In the genomic region with DNA sequence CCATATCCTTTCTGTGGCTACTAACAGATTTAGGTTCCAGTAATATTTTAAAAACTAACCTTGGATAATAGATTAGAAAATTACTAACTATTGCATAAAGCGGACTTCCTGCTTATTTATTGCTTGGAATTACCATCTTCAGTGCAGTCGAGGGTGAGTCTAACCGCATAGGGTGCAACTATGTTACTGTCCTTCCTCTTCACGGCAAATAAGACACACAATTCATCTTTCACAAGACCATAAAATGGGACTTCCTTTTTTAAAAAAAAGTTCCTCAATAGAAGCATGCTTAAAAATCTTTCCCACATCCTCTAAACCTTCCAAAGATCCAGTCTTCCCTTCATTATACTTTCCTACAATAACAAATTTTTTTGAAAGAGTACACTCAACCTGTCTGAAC, we compare ENCODE assay signal across 11 cellular contexts. TPM values are rescaled to one million over a fixed set of nuclear protein-coding genes. Genes with fewer than 3 reads are reported as not detected.
A peak's percentile ranks its signal among the peaks of the same experiment; 100 is the strongest.
DNase-seq lines count a peak whose midpoint lies in the region; ATAC-seq and TF ChIP-seq lines count a peak whose summit lies in the region.
"Had no signal": no experiment of that assay in that cellular context is flagged by ENCODE, and none has a peak within 500 bp of the region (broad histone marks: within the 10 kb centered on the region; RNA-seq: fewer than 3 reads in every experiment).

No MANE protein-coding gene starts in this region.

- H3K4me1 Mint-ChIP-seq in immature natural killer cell, result peaks cover 44 to 76% of the 10 kb centered on the region in 2 donors

- no peaks in the 10 kb centered on the region for H3K9me3 Mint-ChIP-seq in immature natural killer cell

- peaks cover 14% of the 10 kb centered on the region for H4K20me1 ChIP-seq in BLaER1
- peaks cover 9% of the 10 kb centered on the region; the same call in 1 of the 2 replicates for H4K20me1 ChIP-seq in SU-DHL-6 (ENCODE audit: low read depth, low read length)

- in situ Hi-C loops in HAP-1 (cut with MboI; ENCODE audit: low sequenced_read_pairs), result no loop called here

- H3K36me3 ChIP-seq in BLaER1 (peaks cover 46% of the 10 kb centered on the region), HAP-1 (replicated peaks) (peaks cover 14% of the 10 kb centered on the region), SU-DHL-6 (ENCODE audit: low read length) (peaks cover 54% of the 10 kb centered on the region), gastroesophageal sphincter (peaks cover 0 to 11% of the 10 kb centered on the region in 2 donors)

- peaks cover 31% of the 10 kb centered on the region for H3K4me1 ChIP-seq in BLaER1
- H3K4me1 ChIP-seq in HAP-1, result peaks cover 15% of the 10 kb centered on the region
- H3K4me1 ChIP-seq in gastroesophageal sphincter, result peaks cover 0 to 32% (median 0%) of the 10 kb centered on the region in 3 donors

- peaks cover 0 to 16% (median 7%) of the 10 kb centered on the region in 3 donors for H3K36me3 Mint-ChIP-seq in immature natural killer cell

- TF ChIP-seq CTCF in SU-DHL-6 (IDR thresholded peaks at IDR 0.05; ENCODE audit: insufficient read depth, low read length, poor library complexity, severe bottlenecking), result no peak
- TF ChIP-seq CTCF in gastroesophageal sphincter (IDR thresholded peaks at IDR 0.05), result no peak

- ATAC-seq in HG03108 (IDR thresholded peaks at IDR 0.05; ENCODE audit: unreplicated experiment), result no peak
- no peak for ATAC-seq in HG03457 (IDR thresholded peaks at IDR 0.05; ENCODE audit: unreplicated experiment)
- ATAC-seq in gastroesophageal sphincter, result no peak
- ATAC-seq: heart right ventricle had no signal

- peak overlapping the region; percentile 47 to 98 (median 87) for H3K27ac Mint-ChIP-seq in immature natural killer cell

- H3K27me3 ChIP-seq in BLaER1, result no peaks in the 10 kb centered on the region
- H3K27me3 ChIP-seq in HAP-1 (ENCODE audit: low read depth), result no peaks in the 10 kb centered on the region
- no peaks in the 10 kb centered on the region for H3K27me3 ChIP-seq in SU-DHL-6 (ENCODE audit: low read length)
- no peaks in the 10 kb centered on the region for H3K27me3 ChIP-seq in gastroesophageal sphincter
- H3K27me3 ChIP-seq: heart right ventricle had no signal

- no peak overlapping the region for H2AFZ ChIP-seq in SU-DHL-6 (ENCODE audit: low read depth, low read length, severe bottlenecking)

- H3K4me3 Mint-ChIP-seq in immature natural killer cell, result peak overlapping the region; percentile 34 to 97 (median 78)

- TF ChIP-seq EP300 in gastroesophageal sphincter (IDR thresholded peaks at IDR 0.05), result no peak

- DNase-seq in HAP-1 (ENCODE audit: low spot score in 2 of 2) (no peak), immature natural killer cell (no peak), ecto neural progenitor cell (ENCODE audit: low spot score) (no peak)
- DNase-seq: DMS79 treated with DMSO at 0.1 percent for 48 hours, heart right ventricle, retina had no signal

- TF ChIP-seq POLR2A in gastroesophageal sphincter (IDR thresholded peaks at IDR 0.05), result no peak

- H3K27ac ChIP-seq in BLaER1, result no peak overlapping the region
- H3K27ac ChIP-seq in SU-DHL-6 (ENCODE audit: low read depth, low read length), result peak overlapping the region; percentile 95
- no peak overlapping the region for H3K27ac ChIP-seq in gastroesophageal sphincter

- 71 to 84% methylated on average over 4 of the region's 4 CpGs for WGBS in gastroesophageal sphincter (ENCODE audit: low coverage in 1 of 2), 2 donors

- H3K9me3 ChIP-seq in BLaER1 (peaks cover 43% of the 10 kb centered on the region), HAP-1 (peaks cover 12% of the 10 kb centered on the region), SU-DHL-6 (ENCODE audit: insufficient read depth, low read length) (peaks cover 33% of the 10 kb centered on the region), gastroesophageal sphincter (peaks cover 0 to 9% (median 0%) of the 10 kb centered on the region in 3 donors)

- H3K4me3 ChIP-seq in BLaER1, result peak overlapping the region; percentile 88; the same call in 1 of the 2 replicates
- H3K4me3 ChIP-seq in HAP-1, result peak overlapping the region; percentile 85
- H3K4me3 ChIP-seq in SU-DHL-6 (ENCODE audit: insufficient read depth, low read length, poor library complexity, severe bottlenecking), result peak overlapping the region; percentile 96
- no peak overlapping the region for H3K4me3 ChIP-seq in gastroesophageal sphincter

- peaks cover 0 to 13% (median 2%) of the 10 kb centered on the region in 3 donors for H3K27me3 Mint-ChIP-seq in immature natural killer cell (ENCODE audit: low read depth in 3 of 3)

- peaks cover 27% of the 10 kb centered on the region for H3F3A ChIP-seq in SU-DHL-6 (ENCODE audit: insufficient read depth)

- no peaks in the 10 kb centered on the region for H3K9me2 ChIP-seq in SU-DHL-6 (replicated peaks; ENCODE audit: insufficient read depth, low read length)

- peak overlapping the region; percentile 96 for H3K9ac ChIP-seq in BLaER1
- H3K9ac ChIP-seq in SU-DHL-6 (ENCODE audit: low read length), result peak overlapping the region; percentile 97

- peak overlapping the region; percentile 76 for H3K4me2 ChIP-seq in BLaER1
- peak overlapping the region; percentile 91 for H3K4me2 ChIP-seq in SU-DHL-6 (ENCODE audit: low read depth, low read length, poor library complexity, severe bottlenecking)

- peaks cover 95% of the 10 kb centered on the region for H3K79me2 ChIP-seq in SU-DHL-6 (ENCODE audit: insufficient read depth, low read length)

RNA-seq across cellular contexts. Expression of a gene that starts 2.1 kb away (rescaled TPM):
- polyA plus RNA-seq in immature natural killer cell, result 10 to 100 TPM in 2 of 3 donors, 1 to 10 TPM in 1; 9.5 to 21.0 (median 10.4) TPM
- 10 to 100 TPM in 2 of 4 donors, 1 to 10 TPM in 2; 7.8 to 14.0 (median 9.5) TPM for total RNA-seq in gastroesophageal sphincter

RNA-seq across cellular contexts. Expression of a gene that starts 2.2 kb away (rescaled TPM):
- polyA plus RNA-seq in immature natural killer cell, result 10 to 100 TPM; 15.9 to 37.3 (median 23.4) TPM
- total RNA-seq in gastroesophageal sphincter, result 1 to 10 TPM; 3.1 to 7.6 (median 6.7) TPM

RNA-seq across cellular contexts. Expression of a gene that starts 60.0 kb away (rescaled TPM):
- polyA plus RNA-seq in immature natural killer cell, result 1 to 10 TPM in 2 of 3 donors, not detected in 1; 1.3 to 1.7 TPM
- total RNA-seq in gastroesophageal sphincter, result 1 to 10 TPM; 1.1 to 3.6 (median 1.7) TPM

Comparison
In these comparisons a context has a peak if more than half of its experiments do, and no peak if none do; other contexts are left out.
1. H3K4me3 ChIP-seq: peak in BLaER1 (single experiment), HAP-1 (single experiment) and SU-DHL-6 (single experiment); none in gastroesophageal sphincter (0 of 2).